Comparison of ENCODE assay signal across 9 cellular contexts in genomic region chr16:87344931-87345631, GRCh38. TPM values are rescaled to one million over a fixed set of nuclear protein-coding genes. Genes with fewer than 3 reads are reported as not detected.
DNase-seq lines count a peak whose midpoint lies in the region; ATAC-seq lines count a peak whose summit lies in the region.
"Had no signal": no experiment of that assay in that cellular context is flagged by ENCODE, and none has a peak within 500 bp of the region (broad histone marks: within the 10 kb centered on the region; RNA-seq: fewer than 3 reads in every experiment).

No MANE protein-coding gene starts in this region.

- peak overlapping the region; percentile 65 for H3K27ac ChIP-seq in iPS-20b (ENCODE audit: low read length)

- H3K4me3 ChIP-seq in NT2/D1 (ENCODE audit: insufficient read length, low read depth) (no peak overlapping the region), iPS-20b (ENCODE audit: low read length) (no peak overlapping the region)

- H3K9me3 ChIP-seq in NT2/D1 (ENCODE audit: insufficient read depth, low read length) (no peaks in the 10 kb centered on the region), iPS-20b (ENCODE audit: insufficient read depth, low read depth, low read length) (no peaks in the 10 kb centered on the region)

- H3K36me3 ChIP-seq in NT2/D1 (ENCODE audit: insufficient read depth, insufficient read length, low read length) (peaks cover 63% of the 10 kb centered on the region), iPS-20b (ENCODE audit: insufficient read depth, low read depth, low read length) (peaks cover 24% of the 10 kb centered on the region)

- H3K4me3 Mint-ChIP-seq in activated T-helper 17 cell treated with anti-CD3 and anti-CD28 coated beads, Interleukin-2, amount 50 U/mL, for 72 hours, result peak overlapping the region; percentile 64
- H3K4me3 Mint-ChIP-seq: dendritic cell treated with granulocyte-macrophage colony-stimulating factor and Interleukin-4, amounts not matched to agents 40 ng/mL and 50 ng/mL, for 4 days had no signal

- H3K4me1 Mint-ChIP-seq in activated T-helper 17 cell treated with anti-CD3 and anti-CD28 coated beads, Interleukin-2, amount 50 U/mL, for 72 hours, result peaks cover 7% of the 10 kb centered on the region

- H3K9ac ChIP-seq in NT2/D1 (ENCODE audit: insufficient read length, low read depth) (peak overlapping the region; percentile 53), iPS-20b (ENCODE audit: low read depth, low read length) (no peak overlapping the region)

- DNase-seq in NT2/D1 (ENCODE audit: low read depth, low spot score) (no peak), amniotic stem cell (lab: John Stamatoyannopoulos, UW) (no peak), NCI-H187 (lab: John Stamatoyannopoulos, UW) (no peak)
- DNase-seq in stimulated activated CD8-positive, alpha-beta memory T cell treated with anti-CD3 and anti-CD28 coated beads, Interleukin-7, amount 100 ng/mL, for 48 hours (ENCODE audit: extremely low read depth in 1 of 2, low read depth in 1 of 2), result peak; percentile 15 to 35

- H3K27me3 ChIP-seq in NT2/D1 (ENCODE audit: insufficient read depth, insufficient read length), result no peaks in the 10 kb centered on the region
- H3K27me3 ChIP-seq in iPS-20b (ENCODE audit: insufficient read depth, low read length), result no peaks in the 10 kb centered on the region

- ATAC-seq in activated T-helper 17 cell treated with anti-CD3 and anti-CD28 coated beads, Interleukin-2, amount 50 U/mL, for 72 hours (replicated peaks), result peak; percentile 70
- ATAC-seq in GM21786 (IDR thresholded peaks at IDR 0.05; ENCODE audit: unreplicated experiment), result no peak
- ATAC-seq in HG03135 (IDR thresholded peaks at IDR 0.05; ENCODE audit: unreplicated experiment), result no peak

- H3K27me3 Mint-ChIP-seq in activated T-helper 17 cell treated with anti-CD3 and anti-CD28 coated beads, Interleukin-2, amount 50 U/mL, for 72 hours, result no peaks in the 10 kb centered on the region

- H3K27ac Mint-ChIP-seq in activated T-helper 17 cell treated with anti-CD3 and anti-CD28 coated beads, Interleukin-2, amount 50 U/mL, for 72 hours, result peak overlapping the region; percentile 90
- H3K27ac Mint-ChIP-seq: dendritic cell treated with granulocyte-macrophage colony-stimulating factor and Interleukin-4, amounts not matched to agents 40 ng/mL and 50 ng/mL, for 4 days had no signal

- H3K9me3 Mint-ChIP-seq in activated T-helper 17 cell treated with anti-CD3 and anti-CD28 coated beads, Interleukin-2, amount 50 U/mL, for 72 hours, result no peaks in the 10 kb centered on the region
- H3K9me3 Mint-ChIP-seq: dendritic cell treated with granulocyte-macrophage colony-stimulating factor and Interleukin-4, amounts not matched to agents 40 ng/mL and 50 ng/mL, for 4 days had no signal

- H3K36me3 Mint-ChIP-seq in activated T-helper 17 cell treated with anti-CD3 and anti-CD28 coated beads, Interleukin-2, amount 50 U/mL, for 72 hours (ENCODE audit: low read depth), result peaks cover 73% of the 10 kb centered on the region

- H3K4me1 ChIP-seq in NT2/D1 (ENCODE audit: insufficient read depth, insufficient read length), result peaks cover 13% of the 10 kb centered on the region
- peaks cover 5% of the 10 kb centered on the region; the same call in 1 of the 2 replicates for H3K4me1 ChIP-seq in iPS-20b (ENCODE audit: insufficient read depth, low read length)

RNA-seq across cellular contexts. Expression of gene C16orf95, which starts 27.9 kb away (rescaled TPM):
- total RNA-seq in activated T-helper 17 cell treated with anti-CD3 and anti-CD28 coated beads, Interleukin-2, amount 50 U/mL, for 72 hours, result 1 to 10 TPM; 6.2 to 8.2 TPM

RNA-seq across cellular contexts. Expression of gene FBXO31, which starts 38.5 kb away (rescaled TPM):
- total RNA-seq in activated T-helper 17 cell treated with anti-CD3 and anti-CD28 coated beads, Interleukin-2, amount 50 U/mL, for 72 hours, result 10 to 100 TPM; 21.9 to 29.1 TPM

RNA-seq across cellular contexts. Expression of gene MAP1LC3B, which starts 47.1 kb away (rescaled TPM):
- 10 to 100 TPM; 57.3 to 69.1 TPM for total RNA-seq in activated T-helper 17 cell treated with anti-CD3 and anti-CD28 coated beads, Interleukin-2, amount 50 U/mL, for 72 hours

Comparison
In these comparisons a context has a peak if more than half of its experiments do, and no peak if none do; other contexts are left out.
1. DNase-seq: peak in stimulated activated CD8-positive, alpha-beta memory T cell treated with anti-CD3 and anti-CD28 coated beads, Interleukin-7, amount 100 ng/mL, for 48 hours (2 of 2); none in NT2/D1 (single experiment), amniotic stem cell (single experiment) and NCI-H187 (0 of 2).